23 cellular contexts compared by ENCODE assay signal in genomic region chr12:9349888-9350885, GRCh38.
A peak's percentile ranks its signal among the peaks of the same experiment; 100 is the strongest.
DNase-seq lines count a peak whose midpoint lies in the region; ATAC-seq, FAIRE-seq and TF ChIP-seq lines count a peak whose summit lies in the region.
"Had no signal": no experiment of that assay in that cellular context is flagged by ENCODE, and none has a peak within 500 bp of the region (broad histone marks: within the 10 kb centered on the region; RNA-seq: fewer than 3 reads in every experiment).

No MANE protein-coding gene starts in this region.

- no peaks in the 10 kb centered on the region for H3K27me3 ChIP-seq in CD4-positive, CD25-positive, alpha-beta regulatory T cell (ENCODE audit: control insufficient read depth, insufficient read depth, low read length)
- H3K27me3 ChIP-seq in astrocyte (ENCODE audit: insufficient read depth, low read length), result no peaks in the 10 kb centered on the region
- no peaks in the 10 kb centered on the region for H3K27me3 ChIP-seq in Karpas-422 (ENCODE audit: low read length)
- H3K27me3 ChIP-seq: colonic mucosa, transverse colon had no signal

- H3K4me3 Mint-ChIP-seq in CD4-positive, CD25-positive, alpha-beta regulatory T cell, result no peak overlapping the region
- H3K4me3 Mint-ChIP-seq in astrocyte (ENCODE audit: unreplicated experiment), result no peak overlapping the region
- H3K4me3 Mint-ChIP-seq: brain, natural killer cell had no signal

- H3K36me3 Mint-ChIP-seq in CD4-positive, CD25-positive, alpha-beta regulatory T cell, result peaks cover 24% of the 10 kb centered on the region
- peaks cover 2% of the 10 kb centered on the region for H3K36me3 Mint-ChIP-seq in astrocyte (ENCODE audit: low read depth, unreplicated experiment)
- H3K36me3 Mint-ChIP-seq: natural killer cell had no signal

- H3K4me1 Mint-ChIP-seq in CD4-positive, CD25-positive, alpha-beta regulatory T cell, result peaks cover 0 to 7% (median 2%) of the 10 kb centered on the region in 4 donors
- H3K4me1 Mint-ChIP-seq in astrocyte (ENCODE audit: low read depth, unreplicated experiment), result no peaks in the 10 kb centered on the region

- intact Hi-C loops in OCI-LY7 (cut with micrococcal nuclease; ENCODE audit: unreplicated experiment) (no loop called here), mucosa of descending colon (cut with DNase I, micrococcal nuclease) (no loop called here)

- DNase-seq in CD4-positive, CD25-positive, alpha-beta regulatory T cell, result no peak
- DNase-seq in H54 (ENCODE audit: insufficient read length, low spot score), result peak; percentile 26
- DNase-seq in astrocyte (ENCODE audit: low read depth), result peak; percentile 23
- peak; percentile 5 for DNase-seq in midbrain (lab: John Stamatoyannopoulos, UW)
- no peak for DNase-seq in OCI-LY7 (ENCODE audit: low spot score)
- no peak for DNase-seq in mucosa of descending colon
- DNase-seq in HuH-7.5 (ENCODE audit: low spot score), result no peak
- no peak for DNase-seq in Karpas-422
- DNase-seq: activated T-cell treated with anti-CD3 and anti-CD28 coated beads, Interleukin-2, amount 50 U/mL, for 48 hours; colonic mucosa; DMS79 treated with DMSO at 0.1 percent for 48 hours; natural killer cell; NCI-H1694; NCI-H69; SHP77; stimulated activated CD4-positive, alpha-beta T cell treated with anti-CD3 and anti-CD28 coated beads, Interleukin-2, amount 100 ng/mL, for 24 hours; stimulated activated naive CD8-positive, alpha-beta T cell treated with anti-CD3 and anti-CD28 coated beads, Interleukin-15, Interleukin-2, amounts not matched to agents 100 U/mL and 50 U/mL, for 24 hours; transverse colon had no signal

- H3K4me3 ChIP-seq in CD4-positive, CD25-positive, alpha-beta regulatory T cell (ENCODE audit: low read depth, low read length), result no peak overlapping the region
- H3K4me3 ChIP-seq in astrocyte (ENCODE audit: insufficient read depth, low read depth, low read length) (no peak overlapping the region), OCI-LY7 (ENCODE audit: low read depth, low read length, poor library complexity, severe bottlenecking) (no peak overlapping the region), mucosa of descending colon (no peak overlapping the region), Karpas-422 (ENCODE audit: low read length) (no peak overlapping the region)
- H3K4me3 ChIP-seq: colonic mucosa, HAP-1, transverse colon had no signal

- no peaks in the 10 kb centered on the region for H3K36me3 ChIP-seq in CD4-positive, CD25-positive, alpha-beta regulatory T cell (ENCODE audit: control insufficient read depth, insufficient read depth, low read length)
- H3K36me3 ChIP-seq in astrocyte (ENCODE audit: insufficient read depth, low read length) (no peaks in the 10 kb centered on the region), OCI-LY7 (ENCODE audit: insufficient read depth, low read length) (no peaks in the 10 kb centered on the region; the same call in 1 of the 2 replicates), mucosa of descending colon (ENCODE audit: low read depth) (no peaks in the 10 kb centered on the region), Karpas-422 (ENCODE audit: insufficient read depth, low read length) (peaks cover 9% of the 10 kb centered on the region; the same call in 1 of the 2 replicates)
- H3K36me3 ChIP-seq: colonic mucosa, HAP-1, transverse colon had no signal

- no peaks in the 10 kb centered on the region for H3K27me3 Mint-ChIP-seq in CD4-positive, CD25-positive, alpha-beta regulatory T cell
- no peaks in the 10 kb centered on the region for H3K27me3 Mint-ChIP-seq in astrocyte (ENCODE audit: low read depth, unreplicated experiment)

- FAIRE-seq in H54 (lab: Jason Lieb, UNC), result no peak
- FAIRE-seq in astrocyte (lab: Jason Lieb, UNC), result no peak
- FAIRE-seq: keratinocyte had no signal

- peak overlapping the region; percentile 14 for H2AFZ ChIP-seq in astrocyte (ENCODE audit: low read depth, low read length)
- H2AFZ ChIP-seq in OCI-LY7 (ENCODE audit: low read length), result no peak overlapping the region
- no peak overlapping the region for H2AFZ ChIP-seq in Karpas-422 (ENCODE audit: low read length)
- H2AFZ ChIP-seq: parathyroid adenoma had no signal

- H3K4me2 ChIP-seq in astrocyte (ENCODE audit: low read length), result peak overlapping the region; percentile 18
- H3K4me2 ChIP-seq in OCI-LY7 (ENCODE audit: low read length), result no peak overlapping the region
- no peak overlapping the region for H3K4me2 ChIP-seq in Karpas-422 (ENCODE audit: low read depth, low read length, poor library complexity, severe bottlenecking)

- BruUV-seq in OCI-LY7 (replicated peaks; lab: Mats Ljungman, UMichigan), result no TSS peak

- peaks cover 9 to 21% of the 10 kb centered on the region in 2 experiments for H3K9me3 ChIP-seq in CD4-positive, CD25-positive, alpha-beta regulatory T cell (ENCODE audit: control insufficient read depth in 2 of 2, low read length in 2 of 2)
- H3K9me3 ChIP-seq in astrocyte (ENCODE audit: insufficient read depth, low read depth, low read length) (peaks cover 11% of the 10 kb centered on the region), OCI-LY7 (ENCODE audit: low read length) (0 out of 2 replicates have a peak, but pooled peaks cover 11% of the 10 kb centered on the region), mucosa of descending colon (peaks cover 21% of the 10 kb centered on the region), Karpas-422 (ENCODE audit: low read length) (peaks cover 9% of the 10 kb centered on the region; the same call in 1 of the 2 replicates)
- H3K9me3 ChIP-seq: colonic mucosa, HAP-1 had no signal

- H3K27ac ChIP-seq in CD4-positive, CD25-positive, alpha-beta regulatory T cell (ENCODE audit: insufficient read depth, low read length, poor library complexity, severe bottlenecking), result no peak overlapping the region
- H3K27ac ChIP-seq in astrocyte (ENCODE audit: low read depth, low read length) (no peak overlapping the region), OCI-LY7 (ENCODE audit: low read depth, low read length, poor library complexity, severe bottlenecking) (no peak overlapping the region), Karpas-422 (ENCODE audit: low read length) (no peak overlapping the region)
- H3K27ac ChIP-seq: colonic mucosa, parathyroid adenoma, transverse colon had no signal

- POLR2A ChIA-PET in OCI-LY7 (lab: Charles Lee), result interaction anchor here (0.6 kb wide), 1 partner anchor 247 kb away, joined by 3 read pairs; no protein-coding TSS in a partner anchor

- no peaks in the 10 kb centered on the region for H3K4me1 ChIP-seq in CD4-positive, CD25-positive, alpha-beta regulatory T cell (ENCODE audit: control insufficient read depth, insufficient read depth, low read length, poor library complexity, severe bottlenecking)
- H3K4me1 ChIP-seq in astrocyte (ENCODE audit: insufficient read depth, low read length) (no peaks in the 10 kb centered on the region), OCI-LY7 (ENCODE audit: insufficient read depth, low read length, poor library complexity, severe bottlenecking) (no peaks in the 10 kb centered on the region), mucosa of descending colon (ENCODE audit: low read depth) (no peaks in the 10 kb centered on the region), Karpas-422 (ENCODE audit: low read length) (no peaks in the 10 kb centered on the region)
- H3K4me1 ChIP-seq: colonic mucosa, HAP-1, parathyroid adenoma, transverse colon had no signal

- H3K79me2 ChIP-seq in astrocyte (ENCODE audit: insufficient read depth, low read length), result no peaks in the 10 kb centered on the region
- H3K79me2 ChIP-seq in OCI-LY7 (ENCODE audit: insufficient read depth, low read depth, low read length), result no peaks in the 10 kb centered on the region
- no peaks in the 10 kb centered on the region for H3K79me2 ChIP-seq in Karpas-422 (ENCODE audit: low read length)
- H3K79me2 ChIP-seq: parathyroid adenoma had no signal

- H4K20me1 ChIP-seq in astrocyte (ENCODE audit: insufficient read depth, low read length), result no peaks in the 10 kb centered on the region
- H4K20me1 ChIP-seq in OCI-LY7 (ENCODE audit: insufficient read depth, low read length), result no peaks in the 10 kb centered on the region
- no peaks in the 10 kb centered on the region for H4K20me1 ChIP-seq in Karpas-422 (ENCODE audit: insufficient read depth, low read depth, low read length)

- ATAC-seq in CD4-positive, CD25-positive, alpha-beta regulatory T cell (ENCODE audit: low read depth in 2 of 2), result no peak
- ATAC-seq in mucosa of descending colon, result no peak
- ATAC-seq: activated naive CD4-positive, alpha-beta T cell treated with anti-CD3 and anti-CD28 coated beads, Interleukin-2, amount 50 U/mL, for 72 hours; natural killer cell; stimulated activated naive CD8-positive, alpha-beta T cell treated with anti-CD3 and anti-CD28 coated beads, Interleukin-15, Interleukin-2, amounts not matched to agents 100 U/mL and 50 U/mL, for 24 hours had no signal

- H3K27ac Mint-ChIP-seq in CD4-positive, CD25-positive, alpha-beta regulatory T cell, result peak overlapping the region in 2 of 3 donors; percentile 41 to 49
- no peak overlapping the region for H3K27ac Mint-ChIP-seq in astrocyte (ENCODE audit: unreplicated experiment)
- H3K27ac Mint-ChIP-seq: brain, natural killer cell had no signal

- no peak for TF ChIP-seq CTCF in astrocyte (IDR thresholded peaks at IDR 0.05; ENCODE audit: insufficient read depth, low read depth, low read length)
- no peak for TF ChIP-seq CTCF in OCI-LY7 (conservative IDR thresholded peaks at IDR 0.05; ENCODE audit: low read length)
- no peak for TF ChIP-seq CTCF in mucosa of descending colon (IDR thresholded peaks at IDR 0.05)

- H3K9me3 Mint-ChIP-seq in CD4-positive, CD25-positive, alpha-beta regulatory T cell, result peaks cover 0 to 22% (median 6%) of the 10 kb centered on the region in 7 donors
- peaks cover 13% of the 10 kb centered on the region for H3K9me3 Mint-ChIP-seq in astrocyte (ENCODE audit: unreplicated experiment)

- H3K9me2 ChIP-seq in OCI-LY7 (ENCODE audit: insufficient read depth, low read length) (no peaks in the 10 kb centered on the region), Karpas-422 (replicated peaks; ENCODE audit: insufficient read depth, low read length) (no peaks in the 10 kb centered on the region)

- no peak for TF ChIP-seq POLR2A in H54 (IDR thresholded peaks at IDR 0.05; ENCODE audit: low read depth, low read length)

- CTCF ChIA-PET in OCI-LY7 (lab: Charles Lee; ENCODE audit: unreplicated experiment), result interaction anchor here (0.6 kb wide), 1 partner anchor 217 kb away, joined by 3 read pairs; no protein-coding TSS in a partner anchor

- no peak overlapping the region for H3K9ac ChIP-seq in astrocyte (ENCODE audit: low read length)
- H3K9ac ChIP-seq in Karpas-422 (ENCODE audit: low read length), result no peak overlapping the region
- H3K9ac ChIP-seq: parathyroid adenoma had no signal

Comparison
In these comparisons a context has a peak if more than half of its experiments do, and no peak if none do; other contexts are left out.
1. DNase-seq: peak in H54 (single experiment), astrocyte (single experiment) and midbrain (single experiment); none in CD4-positive, CD25-positive, alpha-beta regulatory T cell (0 of 3), OCI-LY7 (single experiment), mucosa of descending colon (0 of 3), HuH-7.5 (single experiment) and Karpas-422 (single experiment).